Comparison of ENCODE assay signal across 22 cellular contexts in the genomic region with DNA sequence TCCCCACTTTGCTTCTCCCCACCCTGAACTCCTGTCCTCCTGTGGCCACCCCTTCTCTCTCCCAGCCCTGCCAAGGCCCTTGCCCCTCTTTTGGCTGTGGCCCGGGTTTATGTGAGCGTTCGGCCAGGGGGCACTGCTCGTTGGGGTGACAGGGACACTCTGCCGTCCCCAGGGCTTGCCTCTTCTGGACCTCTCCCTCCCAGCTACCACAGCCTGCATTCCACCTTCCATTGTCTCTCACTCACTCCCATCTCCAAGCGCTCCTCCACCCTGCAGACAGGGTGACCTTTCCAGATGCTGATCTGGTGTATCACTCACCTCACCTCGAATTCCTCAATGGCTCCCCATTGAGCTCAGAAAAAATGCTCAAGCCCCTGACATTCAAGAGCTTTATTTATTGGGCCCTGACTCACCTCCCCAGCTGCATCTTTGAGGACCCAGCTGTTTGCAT. TPM values are rescaled to one million over a fixed set of nuclear protein-coding genes. Genes with fewer than 3 reads are reported as not detected.
A peak's percentile ranks its signal among the peaks of the same experiment; 100 is the strongest.
DNase-seq lines count a peak whose midpoint lies in the region; ATAC-seq and TF ChIP-seq lines count a peak whose summit lies in the region.
"Had no signal": no experiment of that assay in that cellular context is flagged by ENCODE, and none has a peak within 500 bp of the region (broad histone marks: within the 10 kb centered on the region; RNA-seq: fewer than 3 reads in every experiment).

No MANE protein-coding gene starts in this region.

- H3K79me2 ChIP-seq in GM23338 (replicated peaks; ENCODE audit: insufficient read depth) (no peaks in the 10 kb centered on the region), neural progenitor cell (ENCODE audit: low read depth) (no peaks in the 10 kb centered on the region)

- H3F3A ChIP-seq in GM23338 (replicated peaks; ENCODE audit: low read depth) (no peaks in the 10 kb centered on the region), neural progenitor cell (ENCODE audit: low read depth) (no peaks in the 10 kb centered on the region)

- H3K4me3 ChIP-seq in GM23338 (no peak overlapping the region), endodermal cell (ENCODE audit: low read length) (no peak overlapping the region), neural progenitor cell (no peak overlapping the region), esophagus squamous epithelium (no peak overlapping the region)
- H3K4me3 ChIP-seq: gastroesophageal sphincter, lower lobe of right lung, tibial nerve had no signal

- peaks cover 27% of the 10 kb centered on the region for H3K9me3 Mint-ChIP-seq in GM23338
- peaks cover 20% of the 10 kb centered on the region for H3K9me3 Mint-ChIP-seq in endodermal cell
- peaks cover 15% of the 10 kb centered on the region for H3K9me3 Mint-ChIP-seq in neural progenitor cell

- H3K27ac ChIP-seq in GM23338 (ENCODE audit: low read depth): no peak overlapping the region
- H3K27ac ChIP-seq in endodermal cell (ENCODE audit: low read depth, low read length): no peak overlapping the region
- H3K27ac ChIP-seq in neural progenitor cell: no peak overlapping the region
- H3K27ac ChIP-seq in substantia nigra (ENCODE audit: low read depth, low read length, poor library complexity, severe bottlenecking): no peak overlapping the region
- H3K27ac ChIP-seq in esophagus squamous epithelium: no peak overlapping the region
- H3K27ac ChIP-seq: gastroesophageal sphincter, lower lobe of right lung, tibial nerve had no signal

- H3K27me3 ChIP-seq in GM23338 (ENCODE audit: insufficient read depth) (no peaks in the 10 kb centered on the region), endodermal cell (ENCODE audit: control insufficient read depth, insufficient read depth, low read length, poor library complexity, severe bottlenecking) (no peaks in the 10 kb centered on the region), neural progenitor cell (no peaks in the 10 kb centered on the region), esophagus squamous epithelium (peaks cover 0 to 14% (median 0%) of the 10 kb centered on the region in 4 donors)
- H3K27me3 ChIP-seq: tibial nerve had no signal

- H3K4me3 Mint-ChIP-seq in GM23338 (no peak overlapping the region), endodermal cell (no peak overlapping the region), neural progenitor cell (no peak overlapping the region)
- H3K4me3 Mint-ChIP-seq: naive thymus-derived CD4-positive, alpha-beta T cell; stimulated activated effector memory CD8-positive, alpha-beta T cell treated with anti-CD3 and anti-CD28 coated beads, Interleukin-12 subunit alpha, Interleukin-12 subunit beta, amount 100 ng/mL, for 72 hours; T-helper 17 cell had no signal

- H3K4me2 ChIP-seq in GM23338 (no peak overlapping the region), neural progenitor cell (no peak overlapping the region)

- no peak for TF ChIP-seq POLR2A in esophagus squamous epithelium (IDR thresholded peaks at IDR 0.05)

- H3K27ac Mint-ChIP-seq in GM23338 (no peak overlapping the region), endodermal cell (no peak overlapping the region), neural progenitor cell (no peak overlapping the region)
- H3K27ac Mint-ChIP-seq: naive thymus-derived CD4-positive, alpha-beta T cell; progenitor cell of endocrine pancreas; stimulated activated effector memory CD8-positive, alpha-beta T cell treated with anti-CD3 and anti-CD28 coated beads, Interleukin-12 subunit alpha, Interleukin-12 subunit beta, amount 100 ng/mL, for 72 hours; T-helper 17 cell had no signal

- intact Hi-C loops in esophagus squamous epithelium (cut with DNase I): no loop called here

- H3K4me1 Mint-ChIP-seq in GM23338: no peaks in the 10 kb centered on the region; the same call in 2 of the 3 replicates
- no peaks in the 10 kb centered on the region for H3K4me1 Mint-ChIP-seq in endodermal cell
- no peaks in the 10 kb centered on the region for H3K4me1 Mint-ChIP-seq in neural progenitor cell
- H3K4me1 Mint-ChIP-seq: naive thymus-derived CD4-positive, alpha-beta T cell; stimulated activated effector memory CD8-positive, alpha-beta T cell treated with anti-CD3 and anti-CD28 coated beads, Interleukin-12 subunit alpha, Interleukin-12 subunit beta, amount 100 ng/mL, for 72 hours; T-helper 17 cell had no signal

- H4K20me1 ChIP-seq in GM23338 (replicated peaks; ENCODE audit: insufficient read depth): no peaks in the 10 kb centered on the region
- no peaks in the 10 kb centered on the region for H4K20me1 ChIP-seq in neural progenitor cell (ENCODE audit: low read depth)

- no peaks in the 10 kb centered on the region for H3K4me1 ChIP-seq in GM23338 (ENCODE audit: insufficient read depth)
- no peaks in the 10 kb centered on the region for H3K4me1 ChIP-seq in endodermal cell (ENCODE audit: control insufficient read depth, insufficient read depth, low read length)
- no peaks in the 10 kb centered on the region for H3K4me1 ChIP-seq in neural progenitor cell
- no peaks in the 10 kb centered on the region for H3K4me1 ChIP-seq in esophagus squamous epithelium
- H3K4me1 ChIP-seq: gastroesophageal sphincter, lower lobe of right lung, tibial nerve had no signal

- 0 out of 2 replicates have a peak, but pooled peaks cover 4% of the 10 kb centered on the region for H3K9me2 ChIP-seq in GM23338 (ENCODE audit: insufficient read depth)

- H3K36me3 ChIP-seq in GM23338 (ENCODE audit: insufficient read depth) (no peaks in the 10 kb centered on the region), endodermal cell (ENCODE audit: control insufficient read depth, insufficient read depth, low read length) (no peaks in the 10 kb centered on the region), neural progenitor cell (no peaks in the 10 kb centered on the region), esophagus squamous epithelium (no peaks in the 10 kb centered on the region)
- H3K36me3 ChIP-seq: gastroesophageal sphincter, lower lobe of right lung, tibial nerve had no signal

- no peak overlapping the region for H3K9ac ChIP-seq in endodermal cell (ENCODE audit: extremely low read depth, low read length, poor library complexity, severe bottlenecking)
- no peak overlapping the region for H3K9ac ChIP-seq in neural progenitor cell

- H3K36me3 Mint-ChIP-seq in GM23338 (ENCODE audit: low read depth) (peaks cover 16% of the 10 kb centered on the region), endodermal cell (ENCODE audit: low read depth) (no peaks in the 10 kb centered on the region), neural progenitor cell (no peaks in the 10 kb centered on the region)
- H3K36me3 Mint-ChIP-seq: stimulated activated effector memory CD8-positive, alpha-beta T cell treated with anti-CD3 and anti-CD28 coated beads, Interleukin-12 subunit alpha, Interleukin-12 subunit beta, amount 100 ng/mL, for 72 hours had no signal

- peak; percentile 59 for ATAC-seq in GM23338
- ATAC-seq in HG03442 (IDR thresholded peaks at IDR 0.05; ENCODE audit: unreplicated experiment): no peak
- no peak for ATAC-seq in activated CD4-positive, CD25-positive, alpha-beta regulatory T cell treated with anti-CD3 and anti-CD28 coated beads, Interleukin-2, amount 50 U/mL, for 24 hours
- ATAC-seq: gastroesophageal sphincter; naive thymus-derived CD4-positive, alpha-beta T cell; stimulated activated effector memory CD8-positive, alpha-beta T cell treated with anti-CD3 and anti-CD28 coated beads, Interleukin-12 subunit alpha, Interleukin-12 subunit beta, amount 100 ng/mL, for 72 hours; T-helper 17 cell had no signal

- H3K9me3 ChIP-seq in endodermal cell (ENCODE audit: control insufficient read depth, low read length) (peaks cover 13% of the 10 kb centered on the region), neural progenitor cell (ENCODE audit: low read depth) (peaks cover 5% of the 10 kb centered on the region), esophagus squamous epithelium (peaks cover 0 to 10% (median 5%) of the 10 kb centered on the region in 3 donors)

- 63 to 83% methylated on average over 5 to 7 of the region's 7 CpGs for WGBS in endodermal cell (ENCODE audit: insufficient coverage in 1 of 2, insufficient read length in 1 of 2), 2 experiments
- 75 to 76% methylated on average over 6 to 7 of the region's 7 CpGs for WGBS in esophagus squamous epithelium, 2 donors

- H3K27me3 Mint-ChIP-seq in GM23338 (ENCODE audit: insufficient read depth, low read depth, poor library complexity): peaks cover 7% of the 10 kb centered on the region
- H3K27me3 Mint-ChIP-seq in endodermal cell (ENCODE audit: insufficient read depth): peaks cover 2% of the 10 kb centered on the region
- peaks cover 3% of the 10 kb centered on the region for H3K27me3 Mint-ChIP-seq in neural progenitor cell (ENCODE audit: insufficient read depth, low read depth)

- TF ChIP-seq CTCF in GM23338 (conservative IDR thresholded peaks at IDR 0.05; ENCODE audit: low read depth in 2 of 2) (no peak), endodermal cell (conservative IDR thresholded peaks at IDR 0.05) (no peak), neural progenitor cell (IDR thresholded peaks at IDR 0.05) (no peak), esophagus squamous epithelium (IDR thresholded peaks at IDR 0.05) (no peak)

- H2AFZ ChIP-seq in GM23338: no peak overlapping the region
- no peak overlapping the region for H2AFZ ChIP-seq in neural progenitor cell (replicated peaks)

- DNase-seq in GM23338 (ENCODE audit: low spot score) (peak; percentile 38), M059J (ENCODE audit: low read depth) (peak; percentile 51), endodermal cell (peak; percentile 75), neural progenitor cell (ENCODE audit: low spot score) (peak; percentile 13), substantia nigra (lab: John Stamatoyannopoulos, UW) (no peak), esophagus squamous epithelium (lab: John Stamatoyannopoulos, UW) (no peak)
- DNase-seq: activated B cell treated with CpG ODN at 0.5 μM for 24 hours; Calu3; GOT3; lower lobe of right lung; naive thymus-derived CD4-positive, alpha-beta T cell; NCI-H1694 treated with DMSO at 0.1 percent for 48 hours; NCI-H510A treated with DMSO at 0.1 percent for 48 hours; SHP77 treated with DMSO at 0.1 percent for 48 hours; stimulated activated CD4-positive, alpha-beta T cell treated with anti-CD3 and anti-CD28 coated beads, Interleukin-12 subunit alpha, Interleukin-12 subunit beta, amount 100 ng/mL, for 4 hours; T-helper 17 cell had no signal

RNA-seq across cellular contexts. Expression of a gene that starts 1.4 kb away (rescaled TPM):
- total RNA-seq in GM23338 (2014; rRNA removed; shearing (Covaris generic)): not detected in 2 replicates
- not detected in 2 replicates for polyA plus RNA-seq in GM23338 (2016; fragmentation: Nextera tagmentation; extraction: Ambion mirVana)
- total RNA-seq in M059J (2014; rRNA removed; shearing (Covaris generic)): not detected in 2 replicates
- total RNA-seq in endodermal cell (not detected), neural progenitor cell (ENCODE audit: low replicate concordance) (not detected in 2 replicates), esophagus squamous epithelium (not detected)
- not detected for polyA plus RNA-seq in endodermal cell (2013, experiment 1 of 2)
- not detected for polyA plus RNA-seq in endodermal cell (2013, experiment 2 of 2)
- total RNA-seq: Calu3; gastroesophageal sphincter; lower lobe of right lung; naive thymus-derived CD4-positive, alpha-beta T cell; progenitor cell of endocrine pancreas; T-helper 17 cell; tibial nerve had no signal
- polyA plus RNA-seq: naive thymus-derived CD4-positive, alpha-beta T cell had no signal

RNA-seq across cellular contexts. Expression of a gene that starts 22.0 kb away (rescaled TPM):
- 0.14 TPM in 1 of 2 replicates, not detected in the other for total RNA-seq in GM23338 (2014; rRNA removed; shearing (Covaris generic))
- polyA plus RNA-seq in GM23338 (2016; fragmentation: Nextera tagmentation; extraction: Ambion mirVana): 0.13 TPM in 1 of 2 replicates, not detected in the other
- not detected in 2 replicates for total RNA-seq in M059J (2014; rRNA removed; shearing (Covaris generic))
- total RNA-seq in endodermal cell (under 1 TPM in 1 of 2 donors, not detected in 1; 0.70 TPM), neural progenitor cell (ENCODE audit: low replicate concordance) (not detected in 2 replicates), esophagus squamous epithelium (not detected)
- polyA plus RNA-seq in endodermal cell (2013, experiment 1 of 2): not detected
- not detected for polyA plus RNA-seq in endodermal cell (2013, experiment 2 of 2)
- total RNA-seq: activated B cell treated with CpG ODN at 0.5 μM for 24 hours; Calu3; gastroesophageal sphincter; lower lobe of right lung; naive thymus-derived CD4-positive, alpha-beta T cell; T-helper 17 cell; tibial nerve had no signal
- polyA plus RNA-seq: naive thymus-derived CD4-positive, alpha-beta T cell had no signal

RNA-seq across cellular contexts. Expression of a gene that starts 34.7 kb away (rescaled TPM):
- total RNA-seq in GM23338 (2014; rRNA removed; shearing (Covaris generic)): not detected in 2 replicates
- not detected in 2 replicates for polyA plus RNA-seq in GM23338 (2016; fragmentation: Nextera tagmentation; extraction: Ambion mirVana)
- total RNA-seq in M059J (2014; rRNA removed; shearing (Covaris generic)): not detected in 2 replicates
- not detected for total RNA-seq in endodermal cell
- not detected for polyA plus RNA-seq in endodermal cell (2013, experiment 1 of 2)
- polyA plus RNA-seq in endodermal cell (2013, experiment 2 of 2): not detected
- not detected in 2 replicates for total RNA-seq in neural progenitor cell (ENCODE audit: low replicate concordance)
- total RNA-seq in esophagus squamous epithelium: not detected
- total RNA-seq: activated B cell treated with CpG ODN at 0.5 μM for 24 hours; Calu3; gastroesophageal sphincter; lower lobe of right lung; naive thymus-derived CD4-positive, alpha-beta T cell; progenitor cell of endocrine pancreas; T-helper 17 cell; tibial nerve had no signal
- polyA plus RNA-seq: naive thymus-derived CD4-positive, alpha-beta T cell had no signal

Comparison
In these comparisons a context has a peak if more than half of its experiments do, and no peak if none do; other contexts are left out.
1. DNase-seq: peak in GM23338 (single experiment), M059J (single experiment), endodermal cell (single experiment) and neural progenitor cell (single experiment); none in substantia nigra (0 of 49) and esophagus squamous epithelium (single experiment).